Comparison of ENCODE assay signal across 1 cellular context in the genomic region with DNA sequence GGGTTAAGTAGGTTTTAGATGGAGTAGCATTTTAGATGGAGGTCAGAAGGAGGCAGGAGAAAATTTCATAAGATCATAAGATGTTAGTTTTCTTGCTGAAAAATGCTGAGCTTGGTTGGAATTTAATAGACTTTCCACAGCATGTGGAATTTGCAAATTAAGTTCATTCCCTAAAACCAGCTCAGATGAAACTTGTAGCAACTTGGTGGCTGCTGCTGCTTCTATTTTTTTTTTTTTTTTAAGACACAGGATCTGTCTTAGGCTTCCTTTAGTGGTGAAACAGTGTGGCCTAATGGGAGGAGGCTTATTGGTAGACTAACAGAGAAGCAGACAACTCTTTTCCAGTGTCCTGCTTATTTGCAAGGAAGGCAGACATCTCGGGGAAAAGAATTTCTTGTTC.
A peak's percentile ranks its signal among the peaks of the same experiment; 100 is the strongest.
TF ChIP-seq lines count a peak whose summit lies in the region.

No MANE protein-coding gene starts in this region.

TF ChIP-seq in IMR-90, 13 proteins besides CTCF, POLR2A, EP300 and RAD21:
- TF ChIP-seq BHLHE40 (IDR thresholded peaks at IDR 0.05; ENCODE audit: low read depth, low read length), result no peak
- TF ChIP-seq MAFK (IDR thresholded peaks at IDR 0.05; ENCODE audit: low read depth, low read length), result peak; percentile 28; the same call in 1 of the 2 replicates
